Comparison of ENCODE assay signal across 17 cellular contexts in the genomic region with DNA sequence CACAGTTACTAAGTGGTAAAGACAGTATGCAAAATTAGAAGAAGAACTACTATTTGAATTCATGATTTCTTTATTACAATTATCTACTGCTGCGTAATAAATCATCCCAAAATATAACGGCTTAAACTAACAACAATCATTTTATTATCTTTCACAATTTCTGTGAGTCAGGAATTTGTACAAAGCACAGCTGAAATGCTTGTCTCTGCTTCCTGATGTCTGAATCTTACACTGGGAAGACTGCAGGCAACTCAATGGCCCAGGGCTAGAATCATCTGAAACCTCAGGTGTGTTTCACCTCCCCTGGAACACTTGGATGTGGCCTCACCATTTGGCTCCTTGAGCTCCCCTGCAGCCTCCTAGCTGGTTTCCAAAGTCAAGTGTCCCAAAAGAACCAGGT.
DNase-seq lines count a peak whose midpoint lies in the region; ATAC-seq and TF ChIP-seq lines count a peak whose summit lies in the region.
"Had no signal": no experiment of that assay in that cellular context is flagged by ENCODE, and none has a peak within 500 bp of the region (broad histone marks: within the 10 kb centered on the region; RNA-seq: fewer than 3 reads in every experiment).

No MANE protein-coding gene starts in this region.

- CTCF ChIA-PET in naive thymus-derived CD4-positive, alpha-beta T cell (lab: Charles Lee) = no interaction called here

- intact Hi-C loops in naive thymus-derived CD4-positive, alpha-beta T cell (cut with micrococcal nuclease) = no loop called here
- intact Hi-C loops in activated T-helper 2 cell treated with anti-CD3 and anti-CD28 coated beads, Interferon-gamma antibody, Interleukin-2, Interleukin-4, amounts not matched to agents 10 μg/mL and 5 μg/mL and 100 μg/mL, durations not matched to agents 14 hours and 24 hours and 36 hours (cut with micrococcal nuclease) = no loop called here

- H3K4me3 ChIP-seq in RWPE2 (ENCODE audit: severe bottlenecking) (no peak overlapping the region), epithelial cell of esophagus (ENCODE audit: low read length) (no peak overlapping the region), osteoblast (ENCODE audit: insufficient read depth, low read length) (no peak overlapping the region), neural progenitor cell (no peak overlapping the region)
- no peak overlapping the region for H3K4me3 ChIP-seq in naive thymus-derived CD4-positive, alpha-beta T cell (ENCODE audit: low read length)

- H3K4me1 ChIP-seq in RWPE2 (ENCODE audit: insufficient read depth, poor library complexity, severe bottlenecking) (peaks cover 27% of the 10 kb centered on the region), osteoblast (ENCODE audit: insufficient read depth, low read length) (peaks cover 39% of the 10 kb centered on the region), neural progenitor cell (peaks cover 12% of the 10 kb centered on the region)
- no peaks in the 10 kb centered on the region for H3K4me1 ChIP-seq in naive thymus-derived CD4-positive, alpha-beta T cell (ENCODE audit: control insufficient read depth in 2 of 2, insufficient read depth in 2 of 2, low read length in 2 of 2)
- H3K4me1 ChIP-seq: BE2C had no signal

- H3K4me2 ChIP-seq in osteoblast (ENCODE audit: insufficient read depth, low read length) (no peak overlapping the region), neural progenitor cell (no peak overlapping the region)

- no peak for TF ChIP-seq CTCF in RWPE2 (IDR thresholded peaks at IDR 0.05; ENCODE audit: poor library complexity, severe bottlenecking)
- TF ChIP-seq CTCF in epithelial cell of esophagus (IDR thresholded peaks at IDR 0.05; ENCODE audit: insufficient read depth, low read depth, low read length, missing control alignments) = no peak
- no peak for TF ChIP-seq CTCF in osteoblast (IDR thresholded peaks at IDR 0.05; ENCODE audit: extremely low read depth, low read depth, low read length)
- no peak for TF ChIP-seq CTCF in neural progenitor cell (IDR thresholded peaks at IDR 0.05)

- H3K36me3 ChIP-seq in RWPE2 (ENCODE audit: low read depth) (no peaks in the 10 kb centered on the region), osteoblast (ENCODE audit: insufficient read depth, low read length) (no peaks in the 10 kb centered on the region), neural progenitor cell (no peaks in the 10 kb centered on the region)
- no peaks in the 10 kb centered on the region for H3K36me3 ChIP-seq in naive thymus-derived CD4-positive, alpha-beta T cell (ENCODE audit: control insufficient read depth in 2 of 3, insufficient read depth in 3 of 3, low read length in 3 of 3)
- H3K36me3 ChIP-seq: BE2C had no signal

- DNase-seq in RWPE2 (ENCODE audit: low spot score) = no peak
- peak; percentile 59 for DNase-seq in epithelial cell of esophagus (ENCODE audit: low read depth)
- DNase-seq in osteoblast (ENCODE audit: insufficient read length, low spot score, missing footprints) = no peak
- DNase-seq in neural progenitor cell (ENCODE audit: low spot score) = no peak
- no peak for DNase-seq in naive thymus-derived CD4-positive, alpha-beta T cell
- no peak for DNase-seq in activated T-helper 2 cell treated with anti-CD3 and anti-CD28 coated beads, Interferon-gamma antibody, Interleukin-2, Interleukin-4, amounts not matched to agents 10 μg/mL and 5 μg/mL and 100 μg/mL, durations not matched to agents 14 hours and 24 hours and 36 hours (ENCODE audit: low spot score)
- DNase-seq: BE2C; Calu3; CD4-positive, alpha-beta memory T cell; HCEC 1CT; NCI-H1417; NCI-H1930; NCI-H446 treated with DMSO at 0.1 percent for 48 hours; NK-92 treated with Interleukin-12 subunit alpha and Interleukin-12 subunit beta, amount 100 ng/mL, for 24 hours; OCI-M1 had no signal

- no peak overlapping the region for H2AFZ ChIP-seq in osteoblast (ENCODE audit: low read length)
- no peak overlapping the region for H2AFZ ChIP-seq in neural progenitor cell (replicated peaks)

- no peak overlapping the region for H3K4me3 Mint-ChIP-seq in neural progenitor cell
- no peak overlapping the region for H3K4me3 Mint-ChIP-seq in naive thymus-derived CD4-positive, alpha-beta T cell
- no peak overlapping the region for H3K4me3 Mint-ChIP-seq in activated T-helper 2 cell treated with anti-CD3 and anti-CD28 coated beads, Interferon-gamma antibody, Interleukin-2, Interleukin-4, amounts not matched to agents 10 μg/mL and 5 μg/mL and 100 μg/mL, durations not matched to agents 14 hours and 24 hours and 36 hours (ENCODE audit: low read depth)
- H3K4me3 Mint-ChIP-seq: CD4-positive, alpha-beta memory T cell had no signal

- peaks cover 74% of the 10 kb centered on the region for H3K79me2 ChIP-seq in osteoblast (ENCODE audit: insufficient read depth, low read length)
- peaks cover 57% of the 10 kb centered on the region for H3K79me2 ChIP-seq in neural progenitor cell (ENCODE audit: low read depth)

- no peaks in the 10 kb centered on the region for H3K27me3 Mint-ChIP-seq in neural progenitor cell (ENCODE audit: insufficient read depth, low read depth)
- H3K27me3 Mint-ChIP-seq in naive thymus-derived CD4-positive, alpha-beta T cell = peaks cover 0 to 12% (median 0%) of the 10 kb centered on the region in 5 donors
- no peaks in the 10 kb centered on the region for H3K27me3 Mint-ChIP-seq in activated T-helper 2 cell treated with anti-CD3 and anti-CD28 coated beads, Interferon-gamma antibody, Interleukin-2, Interleukin-4, amounts not matched to agents 10 μg/mL and 5 μg/mL and 100 μg/mL, durations not matched to agents 14 hours and 24 hours and 36 hours (ENCODE audit: low read depth)
- H3K27me3 Mint-ChIP-seq: CD4-positive, alpha-beta memory T cell had no signal

- no peaks in the 10 kb centered on the region for H3K27me3 ChIP-seq in RWPE2 (ENCODE audit: insufficient read depth, poor library complexity, severe bottlenecking)
- H3K27me3 ChIP-seq in osteoblast (ENCODE audit: insufficient read depth, low read length) = no peaks in the 10 kb centered on the region
- no peaks in the 10 kb centered on the region for H3K27me3 ChIP-seq in neural progenitor cell
- H3K27me3 ChIP-seq in naive thymus-derived CD4-positive, alpha-beta T cell (ENCODE audit: control insufficient read depth in 2 of 2, insufficient read depth in 2 of 2, low read length in 2 of 2) = no peaks in the 10 kb centered on the region
- H3K27me3 ChIP-seq: BE2C had no signal

- no peak overlapping the region for H3K27ac Mint-ChIP-seq in neural progenitor cell
- H3K27ac Mint-ChIP-seq in naive thymus-derived CD4-positive, alpha-beta T cell = no peak overlapping the region
- no peak overlapping the region for H3K27ac Mint-ChIP-seq in activated T-helper 2 cell treated with anti-CD3 and anti-CD28 coated beads, Interferon-gamma antibody, Interleukin-2, Interleukin-4, amounts not matched to agents 10 μg/mL and 5 μg/mL and 100 μg/mL, durations not matched to agents 14 hours and 24 hours and 36 hours
- H3K27ac Mint-ChIP-seq: CD4-positive, alpha-beta memory T cell had no signal

- no peaks in the 10 kb centered on the region for H3K36me3 Mint-ChIP-seq in neural progenitor cell
- no peaks in the 10 kb centered on the region for H3K36me3 Mint-ChIP-seq in naive thymus-derived CD4-positive, alpha-beta T cell
- no peaks in the 10 kb centered on the region for H3K36me3 Mint-ChIP-seq in activated T-helper 2 cell treated with anti-CD3 and anti-CD28 coated beads, Interferon-gamma antibody, Interleukin-2, Interleukin-4, amounts not matched to agents 10 μg/mL and 5 μg/mL and 100 μg/mL, durations not matched to agents 14 hours and 24 hours and 36 hours (ENCODE audit: low read depth)
- H3K36me3 Mint-ChIP-seq: CD4-positive, alpha-beta memory T cell had no signal

- H3K9me3 ChIP-seq in RWPE2 (ENCODE audit: severe bottlenecking) (no peaks in the 10 kb centered on the region), osteoblast (ENCODE audit: low read depth, low read length) (no peaks in the 10 kb centered on the region), neural progenitor cell (ENCODE audit: low read depth) (no peaks in the 10 kb centered on the region)
- no peaks in the 10 kb centered on the region for H3K9me3 ChIP-seq in naive thymus-derived CD4-positive, alpha-beta T cell (ENCODE audit: control insufficient read depth in 2 of 3, low read length in 3 of 3)
- H3K9me3 ChIP-seq: BE2C had no signal

- H3K9ac ChIP-seq in neural progenitor cell = no peak overlapping the region

- H3F3A ChIP-seq in neural progenitor cell (ENCODE audit: low read depth) = peaks cover 13% of the 10 kb centered on the region

- no peaks in the 10 kb centered on the region for H3K4me1 Mint-ChIP-seq in neural progenitor cell
- no peaks in the 10 kb centered on the region for H3K4me1 Mint-ChIP-seq in naive thymus-derived CD4-positive, alpha-beta T cell
- no peaks in the 10 kb centered on the region for H3K4me1 Mint-ChIP-seq in activated T-helper 2 cell treated with anti-CD3 and anti-CD28 coated beads, Interferon-gamma antibody, Interleukin-2, Interleukin-4, amounts not matched to agents 10 μg/mL and 5 μg/mL and 100 μg/mL, durations not matched to agents 14 hours and 24 hours and 36 hours (ENCODE audit: low read depth)
- H3K4me1 Mint-ChIP-seq: CD4-positive, alpha-beta memory T cell had no signal

- peaks cover 2% of the 10 kb centered on the region for H3K9me3 Mint-ChIP-seq in neural progenitor cell
- peaks cover 0 to 5% (median 0%) of the 10 kb centered on the region in 11 donors for H3K9me3 Mint-ChIP-seq in naive thymus-derived CD4-positive, alpha-beta T cell
- no peaks in the 10 kb centered on the region for H3K9me3 Mint-ChIP-seq in activated T-helper 2 cell treated with anti-CD3 and anti-CD28 coated beads, Interferon-gamma antibody, Interleukin-2, Interleukin-4, amounts not matched to agents 10 μg/mL and 5 μg/mL and 100 μg/mL, durations not matched to agents 14 hours and 24 hours and 36 hours

- H3K27ac ChIP-seq in RWPE2 (ENCODE audit: poor library complexity, severe bottlenecking) (peak overlapping the region; percentile 33), osteoblast (ENCODE audit: low read depth, low read length) (peak overlapping the region; percentile 72), neural progenitor cell (no peak overlapping the region)
- no peak overlapping the region for H3K27ac ChIP-seq in naive thymus-derived CD4-positive, alpha-beta T cell (ENCODE audit: low read depth, low read length)
- H3K27ac ChIP-seq: HL-60 had no signal

- ATAC-seq in RWPE2 (ENCODE audit: low read depth) (peak; percentile 26; the same call in 1 of the 3 replicates), GM18517 (IDR thresholded peaks at IDR 0.05; ENCODE audit: unreplicated experiment) (no peak)
- no peak for ATAC-seq in naive thymus-derived CD4-positive, alpha-beta T cell

- POLR2A ChIA-PET in naive thymus-derived CD4-positive, alpha-beta T cell (lab: Charles Lee) = no interaction called here

- H4K20me1 ChIP-seq in osteoblast (ENCODE audit: insufficient read depth, low read length) (peaks cover 18% of the 10 kb centered on the region), neural progenitor cell (ENCODE audit: low read depth) (peaks cover 26% of the 10 kb centered on the region)

Comparison
In these comparisons a context has a peak if more than half of its experiments do, and no peak if none do; other contexts are left out.
1. H3K27ac ChIP-seq: peak in RWPE2 (single experiment) and osteoblast (single experiment); none in neural progenitor cell (single experiment) and naive thymus-derived CD4-positive, alpha-beta T cell (single experiment).